ENCODE assay signal across 18 cellular contexts in the genomic region with DNA sequence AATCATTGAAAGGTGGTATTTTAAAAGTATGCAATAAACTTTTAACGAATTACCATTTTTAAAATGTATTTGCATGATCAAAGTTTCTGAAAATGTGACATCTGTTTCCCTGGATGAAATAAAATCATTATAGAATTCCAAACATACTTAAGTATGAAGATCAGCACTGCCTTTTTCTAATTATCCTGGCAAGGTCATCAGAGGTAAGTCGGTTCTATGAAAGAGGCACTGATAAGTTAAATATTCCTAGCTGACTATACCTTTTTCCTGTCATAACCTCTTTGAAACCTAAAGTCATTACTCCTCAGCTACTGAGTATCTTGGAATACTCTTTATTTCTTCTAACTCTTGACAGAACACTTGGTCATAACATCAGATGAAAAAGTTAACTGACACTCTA.
DNase-seq lines count a peak whose midpoint lies in the region; ATAC-seq, FAIRE-seq and TF ChIP-seq lines count a peak whose summit lies in the region.
"Had no signal": no experiment of that assay in that cellular context is flagged by ENCODE, and none has a peak within 500 bp of the region (broad histone marks: within the 10 kb centered on the region; RNA-seq: fewer than 3 reads in every experiment).

No MANE protein-coding gene starts in this region.

- H3K9me3 ChIP-seq in A549: no peaks in the 10 kb centered on the region
- H3K9me3 ChIP-seq: SJCRH30 had no signal

- peak; percentile 39 for FAIRE-seq in A549 (lab: Jason Lieb, UNC)
- FAIRE-seq: H1, K562 had no signal

- CTCF ChIA-PET in A549 (lab: Yijun Ruan, JAX): no interaction called here

- TF ChIP-seq RAD21 in A549 (conservative IDR thresholded peaks at IDR 0.05 in 1 of 2, IDR thresholded peaks at IDR 0.05 in 1 of 2): no peak

- DNase-seq in A549 (ENCODE audit: low read depth in 1 of 2, low spot score in 1 of 2) (no peak), HCEC 1CT (peak; percentile 23), kidney tubule cell (ENCODE audit: low spot score) (peak; percentile 1), GM03348 (ENCODE audit: low spot score) (no peak), SIG-M5 (lab: John Stamatoyannopoulos, UW) (no peak), NCI-H2227 treated with DMSO at 0.1 percent for 48 hours (lab: John Stamatoyannopoulos, UW) (no peak)
- DNase-seq: 8988T, DMS 273 treated with DMSO at 0.1 percent for 48 hours, NCI-H1930, NCI-H748 treated with DMSO at 0.1 percent for 48 hours, SJCRH30, SW 1271 had no signal

- ATAC-seq in A549: no peak
- peak; percentile 65 for ATAC-seq in SK-N-SH treated with all-trans-retinoic acid at 6 μM for 48 hours
- no peak for ATAC-seq in HG02870 (IDR thresholded peaks at IDR 0.05; ENCODE audit: unreplicated experiment)
- ATAC-seq: K562 had no signal

- no peak for TF ChIP-seq POLR2A in A549 (IDR thresholded peaks at IDR 0.05; ENCODE audit: low read length)

- H3K4me1 ChIP-seq in A549: no peaks in the 10 kb centered on the region
- H3K4me1 ChIP-seq: SJCRH30 had no signal

- 42% methylated on average over 2 of the region's 2 CpGs for WGBS in A549 (ENCODE audit: missing lambda C conversion rate)

- H3K4me2 ChIP-seq in A549: no peak overlapping the region

- no peak overlapping the region for H3K27ac ChIP-seq in A549
- H3K27ac ChIP-seq: C4-2B, RWPE1, SJCRH30 had no signal

- POLR2A ChIA-PET in A549 (lab: Yijun Ruan, JAX): no interaction called here

- TF ChIP-seq EP300 in A549 (IDR thresholded peaks at IDR 0.05): no peak

- no peak overlapping the region for H3K4me3 ChIP-seq in A549
- H3K4me3 ChIP-seq: K562, SJCRH30 had no signal

- TF ChIP-seq CTCF in A549 (IDR thresholded peaks at IDR 0.05): no peak

TF ChIP-seq in A549, 52 proteins besides CTCF, POLR2A, EP300 and RAD21:
- TF ChIP-seq HOXB5 (CRISPR knock-in tag; IDR thresholded peaks at IDR 0.05) (no peak), KDM5A (IDR thresholded peaks at IDR 0.05) (no peak), FOSL2 (IDR thresholded peaks at IDR 0.05) (no peak), FOSL2 (CRISPR knock-in tag; IDR thresholded peaks at IDR 0.05) (no peak), NR3C1 (IDR thresholded peaks at IDR 0.05) (no peak), MAZ (IDR thresholded peaks at IDR 0.05; ENCODE audit: borderline replicate concordance, low read depth, low read length) (no peak), CBX2 (IDR thresholded peaks at IDR 0.05; ENCODE audit: borderline replicate concordance, low read depth) (no peak), RFX5 (IDR thresholded peaks at IDR 0.05) (no peak), KDM1A (IDR thresholded peaks at IDR 0.05; ENCODE audit: low read depth) (no peak), FOSB (CRISPR knock-in tag; IDR thresholded peaks at IDR 0.05) (no peak), PHF8 (IDR thresholded peaks at IDR 0.05; ENCODE audit: borderline replicate concordance, low read depth) (no peak), TFCP2L1 (CRISPR knock-in tag; IDR thresholded peaks at IDR 0.05) (no peak), SREBF2 (IDR thresholded peaks at IDR 0.05) (no peak), HEYL (CRISPR knock-in tag; IDR thresholded peaks at IDR 0.05) (no peak), ZFP36 (IDR thresholded peaks at IDR 0.05; ENCODE audit: borderline replicate concordance, partially characterized antibody) (no peak), MYC (IDR thresholded peaks at IDR 0.05; ENCODE audit: borderline replicate concordance, low read length) (no peak), JUNB (IDR thresholded peaks at IDR 0.05) (no peak), FOXS1 (CRISPR knock-in tag; IDR thresholded peaks at IDR 0.05) (no peak), CEBPB (IDR thresholded peaks at IDR 0.05) (no peak)
- TF ChIP-seq, protein P1, sequence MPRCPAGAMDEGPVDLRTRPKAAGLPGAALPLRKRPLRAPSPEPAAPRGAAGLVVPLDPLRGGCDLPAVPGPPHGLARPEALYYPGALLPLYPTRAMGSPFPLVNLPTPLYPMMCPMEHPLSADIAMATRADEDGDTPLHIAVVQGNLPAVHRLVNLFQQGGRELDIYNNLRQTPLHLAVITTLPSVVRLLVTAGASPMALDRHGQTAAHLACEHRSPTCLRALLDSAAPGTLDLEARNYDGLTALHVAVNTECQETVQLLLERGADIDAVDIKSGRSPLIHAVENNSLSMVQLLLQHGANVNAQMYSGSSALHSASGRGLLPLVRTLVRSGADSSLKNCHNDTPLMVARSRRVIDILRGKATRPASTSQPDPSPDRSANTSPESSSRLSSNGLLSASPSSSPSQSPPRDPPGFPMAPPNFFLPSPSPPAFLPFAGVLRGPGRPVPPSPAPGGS (IDR thresholded peaks at IDR 0.05): no peak

TF ChIP-seq in SK-N-SH treated with all-trans-retinoic acid at 6 μM for 48 hours, 23 proteins besides CTCF, POLR2A, EP300 and RAD21:
- TF ChIP-seq, protein P2, sequence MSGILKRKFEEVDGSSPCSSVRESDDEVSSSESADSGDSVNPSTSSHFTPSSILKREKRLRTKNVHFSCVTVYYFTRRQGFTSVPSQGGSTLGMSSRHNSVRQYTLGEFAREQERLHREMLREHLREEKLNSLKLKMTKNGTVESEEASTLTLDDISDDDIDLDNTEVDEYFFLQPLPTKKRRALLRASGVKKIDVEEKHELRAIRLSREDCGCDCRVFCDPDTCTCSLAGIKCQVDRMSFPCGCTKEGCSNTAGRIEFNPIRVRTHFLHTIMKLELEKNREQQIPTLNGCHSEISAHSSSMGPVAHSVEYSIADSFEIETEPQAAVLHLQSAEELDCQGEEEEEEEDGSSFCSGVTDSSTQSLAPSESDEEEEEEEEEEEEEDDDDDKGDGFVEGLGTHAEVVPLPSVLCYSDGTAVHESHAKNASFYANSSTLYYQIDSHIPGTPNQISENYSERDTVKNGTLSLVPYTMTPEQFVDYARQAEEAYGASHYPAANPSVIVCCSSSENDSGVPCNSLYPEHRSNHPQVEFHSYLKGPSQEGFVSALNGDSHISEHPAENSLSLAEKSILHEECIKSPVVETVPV (CRISPR knock-in tag; IDR thresholded peaks at IDR 0.05): no peak
- peak; percentile 70 for TF ChIP-seq ISL1 (CRISPR knock-in tag; IDR thresholded peaks at IDR 0.05)

Comparison
In these comparisons a context has a peak if more than half of its experiments do, and no peak if none do; other contexts are left out.
1. DNase-seq: peak in HCEC 1CT (single experiment) and kidney tubule cell (single experiment); none in A549 (0 of 2), GM03348 (single experiment), SIG-M5 (single experiment) and NCI-H2227 treated with DMSO at 0.1 percent for 48 hours (single experiment).